Comparison of ENCODE assay signal across 8 cellular contexts in the genomic region with DNA sequence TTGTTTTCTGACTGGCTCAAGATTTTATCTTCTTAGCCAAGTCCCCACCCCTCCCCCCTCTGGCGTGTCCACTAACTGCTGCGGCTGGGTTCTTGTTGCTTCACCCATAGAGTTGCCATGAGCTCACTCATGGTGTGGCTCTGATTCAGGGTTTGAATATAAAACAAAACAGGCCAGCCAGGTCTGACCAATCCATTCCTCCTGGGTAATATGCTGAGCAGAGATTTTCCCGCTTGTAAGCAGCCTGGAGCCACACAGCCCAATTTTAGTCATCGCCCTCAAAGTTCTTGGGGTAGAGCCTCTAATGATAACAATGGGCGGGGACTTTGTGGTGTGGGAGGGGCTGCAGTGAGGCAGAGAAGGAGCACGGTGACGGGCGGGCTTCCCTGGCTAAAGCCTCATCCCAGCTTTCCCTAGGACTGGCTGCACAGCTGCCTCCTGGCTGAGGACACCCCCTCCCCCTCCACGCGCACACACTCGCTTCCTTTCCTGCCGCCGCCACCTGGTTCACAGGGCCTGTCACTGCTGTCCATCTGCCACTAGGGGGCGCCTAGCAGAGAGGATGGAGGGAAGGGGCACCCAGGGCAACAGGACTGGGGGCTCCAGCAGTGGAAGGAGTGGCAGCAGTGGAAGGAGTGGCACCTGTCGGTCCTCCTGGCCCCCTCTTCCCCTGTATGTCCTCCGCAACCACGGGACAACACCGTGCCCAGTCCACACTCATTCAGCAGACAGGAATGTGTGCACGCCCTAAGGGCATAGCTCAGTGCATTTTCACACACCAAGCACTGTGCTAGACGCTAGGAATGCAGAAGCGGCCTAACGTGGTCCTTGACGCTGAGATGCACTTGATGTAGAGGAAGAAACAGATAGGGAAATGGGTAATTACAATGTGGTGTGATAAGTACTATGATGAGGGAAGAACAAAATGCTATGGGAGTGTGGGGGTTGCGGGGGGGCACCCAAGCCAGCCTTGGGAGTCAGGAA. TPM values are rescaled to one million over a fixed set of nuclear protein-coding genes. Genes with fewer than 3 reads are reported as not detected.
A peak's percentile ranks its signal among the peaks of the same experiment; 100 is the strongest.
DNase-seq lines count a peak whose midpoint lies in the region; ATAC-seq and TF ChIP-seq lines count a peak whose summit lies in the region.

No MANE protein-coding gene starts in this region.

- H3K27me3 ChIP-seq in DOHH2 (ENCODE audit: control insufficient read depth, low read length) = no peaks in the 10 kb centered on the region
- H3K27me3 ChIP-seq in GM23338 (ENCODE audit: insufficient read depth) = no peaks in the 10 kb centered on the region
- peaks cover 0 to 83% (median 30%) of the 10 kb centered on the region in 45 donors for H3K27me3 ChIP-seq in dorsolateral prefrontal cortex
- H3K27me3 ChIP-seq in mesenchymal stem cell (ENCODE audit: control insufficient read depth in 1 of 2, insufficient read depth in 1 of 2, low read length in 2 of 2) = peaks cover 0 to 20% of the 10 kb centered on the region in 2 experiments

- H3K36me3 Mint-ChIP-seq in GM23338 (ENCODE audit: low read depth) = peaks cover 10% of the 10 kb centered on the region
- H3K36me3 Mint-ChIP-seq in activated CD4-positive, alpha-beta T cell treated with anti-CD3 and anti-CD28 coated beads, Interleukin-2, amount 10 ng/mL, durations not matched to agents 7 days and 5 days (ENCODE audit: low read depth) = peaks cover 9% of the 10 kb centered on the region

- peak overlapping the region; percentile 59 for H3K4me3 Mint-ChIP-seq in GM23338
- H3K4me3 Mint-ChIP-seq in activated CD4-positive, alpha-beta T cell treated with anti-CD3 and anti-CD28 coated beads, Interleukin-2, amount 10 ng/mL, durations not matched to agents 7 days and 5 days = no peak overlapping the region

- H2AFZ ChIP-seq in GM23338 (no peak overlapping the region), mesenchymal stem cell (ENCODE audit: low read depth, low read length) (no peak overlapping the region)

- H3K4ac ChIP-seq in mesenchymal stem cell (ENCODE audit: low read depth in 1 of 2, low read length in 2 of 2) = no peak overlapping the region

- no peak overlapping the region for H2AK5ac ChIP-seq in mesenchymal stem cell (ENCODE audit: low read length, severe bottlenecking)

- whole genome bisulfite sequencing in mesenchymal stem cell = 24% methylated on average over 11 of the region's 24 CpGs

- H3F3A ChIP-seq in DOHH2 (ENCODE audit: control insufficient read depth, insufficient read depth) (no peaks in the 10 kb centered on the region), GM23338 (replicated peaks; ENCODE audit: low read depth) (no peaks in the 10 kb centered on the region)

- no peak overlapping the region for H2BK5ac ChIP-seq in mesenchymal stem cell (ENCODE audit: low read depth, low read length, poor library complexity, severe bottlenecking)

- peaks cover 4% of the 10 kb centered on the region for H3K27me3 Mint-ChIP-seq in GM23338 (ENCODE audit: insufficient read depth, low read depth, poor library complexity)
- H3K27me3 Mint-ChIP-seq in activated CD4-positive, alpha-beta T cell treated with anti-CD3 and anti-CD28 coated beads, Interleukin-2, amount 10 ng/mL, durations not matched to agents 7 days and 5 days = no peaks in the 10 kb centered on the region

- no peaks in the 10 kb centered on the region; the same call in 2 of the 3 replicates for H3K9me3 Mint-ChIP-seq in GM23338
- H3K9me3 Mint-ChIP-seq in activated CD4-positive, alpha-beta T cell treated with anti-CD3 and anti-CD28 coated beads, Interleukin-2, amount 10 ng/mL, durations not matched to agents 7 days and 5 days = no peaks in the 10 kb centered on the region

- no peaks in the 10 kb centered on the region for H3K9me2 ChIP-seq in DOHH2 (replicated peaks; ENCODE audit: control insufficient read depth, low read length)
- no peaks in the 10 kb centered on the region for H3K9me2 ChIP-seq in GM23338 (ENCODE audit: insufficient read depth)

- H3K27ac ChIP-seq in DOHH2 (ENCODE audit: low read depth, low read length) (no peak overlapping the region), GM23338 (ENCODE audit: low read depth) (peak overlapping the region; percentile 81), dorsolateral prefrontal cortex (no peak overlapping the region), mesenchymal stem cell (ENCODE audit: low read length, poor library complexity, severe bottlenecking) (peak overlapping the region; percentile 37)

- peaks cover 1% of the 10 kb centered on the region for H3K36me3 ChIP-seq in DOHH2 (ENCODE audit: control insufficient read depth, low read length)
- no peaks in the 10 kb centered on the region for H3K36me3 ChIP-seq in GM23338 (ENCODE audit: insufficient read depth)
- H3K36me3 ChIP-seq in mesenchymal stem cell (ENCODE audit: control insufficient read depth in 1 of 2, insufficient read depth in 2 of 2, low read depth in 1 of 2, low read length in 2 of 2) = peaks cover 5 to 9% of the 10 kb centered on the region in 2 experiments

- no peak overlapping the region for H3K4me3 ChIP-seq in DOHH2 (ENCODE audit: low read length)
- no peak overlapping the region for H3K4me3 ChIP-seq in GM23338
- H3K4me3 ChIP-seq in dorsolateral prefrontal cortex = no peak overlapping the region
- peak overlapping the region in 1 of 2 experiments; percentile 57 for H3K4me3 ChIP-seq in mesenchymal stem cell (ENCODE audit: insufficient read depth in 1 of 2, low read depth in 1 of 2, low read length in 2 of 2)

- POLR2A ChIA-PET in activated CD4-positive, alpha-beta T cell treated with anti-CD3 and anti-CD28 coated beads, Interleukin-2, amount 10 ng/mL, durations not matched to agents 7 days and 5 days (lab: Charles Lee) = no interaction called here

- H3K4me2 ChIP-seq in DOHH2 (ENCODE audit: low read length) (peak overlapping the region; percentile 14; the same call in 1 of the 2 replicates), GM23338 (peak overlapping the region; percentile 52; the same call in 1 of the 2 replicates), mesenchymal stem cell (ENCODE audit: low read length, poor library complexity, severe bottlenecking) (peak overlapping the region; percentile 6)

- peak overlapping the region in 1 of 2 experiments; percentile 66 for H3K18ac ChIP-seq in mesenchymal stem cell (ENCODE audit: low read depth in 1 of 2, low read length in 2 of 2)

- H3K4me1 ChIP-seq in DOHH2 (ENCODE audit: control insufficient read depth, low read length) = peaks cover 11% of the 10 kb centered on the region
- no peaks in the 10 kb centered on the region for H3K4me1 ChIP-seq in GM23338 (ENCODE audit: insufficient read depth)
- peaks cover 9% of the 10 kb centered on the region for H3K4me1 ChIP-seq in mesenchymal stem cell (ENCODE audit: control insufficient read depth, insufficient read depth, low read depth, low read length)

- ATAC-seq in GM23338 (peak; percentile 97), HG03039 (IDR thresholded peaks at IDR 0.05; ENCODE audit: unreplicated experiment) (no peak)

- H3K79me1 ChIP-seq in mesenchymal stem cell (replicated peaks; ENCODE audit: low read length, poor library complexity, severe bottlenecking) = no peaks in the 10 kb centered on the region

- no peaks in the 10 kb centered on the region for H3K79me2 ChIP-seq in DOHH2 (ENCODE audit: control insufficient read depth, low read length)
- no peaks in the 10 kb centered on the region for H3K79me2 ChIP-seq in GM23338 (replicated peaks; ENCODE audit: insufficient read depth)

- H3K9me3 ChIP-seq in DOHH2 (ENCODE audit: control insufficient read depth, insufficient read depth, low read length) = no peaks in the 10 kb centered on the region
- H3K9me3 ChIP-seq in mesenchymal stem cell (ENCODE audit: control insufficient read depth, low read length) = no peaks in the 10 kb centered on the region

- H3K4me1 Mint-ChIP-seq in GM23338 = peaks cover 10% of the 10 kb centered on the region; the same call in 2 of the 3 replicates
- peaks cover 14% of the 10 kb centered on the region for H3K4me1 Mint-ChIP-seq in activated CD4-positive, alpha-beta T cell treated with anti-CD3 and anti-CD28 coated beads, Interleukin-2, amount 10 ng/mL, durations not matched to agents 7 days and 5 days

- H3K23ac ChIP-seq in mesenchymal stem cell (ENCODE audit: low read length in 2 of 2) = no peak overlapping the region

- CTCF ChIA-PET in activated CD4-positive, alpha-beta T cell treated with anti-CD3 and anti-CD28 coated beads, Interleukin-2, amount 10 ng/mL, durations not matched to agents 7 days and 5 days (lab: Charles Lee) = interaction anchor here (0.6 to 2.8 kb wide), 12 partner anchors 10 to 125 kb away, joined by 3 to 10 read pairs (median 4); partner anchors contain the start of gene NCBP2L

- peak; percentile 87 for TF ChIP-seq CTCF in DOHH2 (IDR thresholded peaks at IDR 0.05; ENCODE audit: low read depth, low read length, poor library complexity, severe bottlenecking)
- TF ChIP-seq CTCF in GM23338 (conservative IDR thresholded peaks at IDR 0.05; ENCODE audit: low read depth in 2 of 2) = peak; percentile 68 to 90
- peak in 54 of 56 donors; percentile 14 to 67 (median 57) for TF ChIP-seq CTCF in dorsolateral prefrontal cortex (IDR thresholded peaks at IDR 0.05 in 54 of 56, conservative IDR thresholded peaks at IDR 0.05 in 2 of 56; ENCODE audit: low read depth in 1 of 56, partially characterized antibody in 56 of 56)

- intact Hi-C loops in dorsolateral prefrontal cortex (cut with DNase I) = loop anchor here (5.0 to 10.0 kb wide), 2 partner anchors 122 to 240 kb away; partner anchors contain the start of genes NCBP2L (in 1 of the 2) and TSC22D3 (in 1 of the 2)

- H4K91ac ChIP-seq in mesenchymal stem cell (ENCODE audit: low read length) = no peak overlapping the region

- H4K20me1 ChIP-seq in DOHH2 (ENCODE audit: control insufficient read depth, insufficient read depth, low read depth, low read length) = no peaks in the 10 kb centered on the region
- no peaks in the 10 kb centered on the region for H4K20me1 ChIP-seq in GM23338 (replicated peaks; ENCODE audit: insufficient read depth)

- H3K9ac ChIP-seq in mesenchymal stem cell (ENCODE audit: low read length) = peak overlapping the region; percentile 72

- H2BK120ac ChIP-seq in mesenchymal stem cell (ENCODE audit: low read depth, low read length) = no peak overlapping the region

- no peak overlapping the region for H2BK15ac ChIP-seq in mesenchymal stem cell (ENCODE audit: low read depth, poor library complexity, severe bottlenecking)

- DNase-seq in GM23338 (ENCODE audit: low spot score) (peak; percentile 90), NCI-H2029 treated with DMSO at 0.1 percent for 48 hours (lab: John Stamatoyannopoulos, UW) (peak; percentile 6), dorsolateral prefrontal cortex (peak in 1 of 10 donors; percentile 32), mesenchymal stem cell (peak; percentile 94)
- peak; percentile 70 for DNase-seq in activated CD4-positive, alpha-beta T cell treated with anti-CD3 and anti-CD28 coated beads, Interleukin-2, amount 10 ng/mL, durations not matched to agents 7 days and 5 days
- DNase-seq in stimulated activated naive CD4-positive, alpha-beta T cell treated with Interleukin-2 at 50 U/mL for 16 hours (lab: John Stamatoyannopoulos, UW) = peak; percentile 55

- H2BK12ac ChIP-seq in mesenchymal stem cell (ENCODE audit: low read length in 2 of 2) = no peak overlapping the region

- peak overlapping the region; percentile 93 for H3K27ac Mint-ChIP-seq in GM23338
- peak overlapping the region; percentile 73 for H3K27ac Mint-ChIP-seq in activated CD4-positive, alpha-beta T cell treated with anti-CD3 and anti-CD28 coated beads, Interleukin-2, amount 10 ng/mL, durations not matched to agents 7 days and 5 days

- H4K8ac ChIP-seq in mesenchymal stem cell (ENCODE audit: low read length) = no peak overlapping the region

- H3K14ac ChIP-seq in mesenchymal stem cell (ENCODE audit: low read length in 2 of 2) = no peak overlapping the region

RNA-seq across cellular contexts. Expression of gene PRPS1, which starts 26.8 kb away (rescaled TPM):
- total RNA-seq in GM23338 (2014; rRNA removed; shearing (Covaris generic)) = 149 and 189 TPM in 2 replicates
- polyA plus RNA-seq in GM23338 (2016; fragmentation: Nextera tagmentation; extraction: Ambion mirVana) = 91.1 and 93.6 TPM in 2 replicates
- total RNA-seq in activated CD4-positive, alpha-beta T cell treated with anti-CD3 and anti-CD28 coated beads, Interleukin-2, amount 10 ng/mL, durations not matched to agents 7 days and 5 days = 10 to 100 TPM; 68.9 to 73.4 TPM
- 10 to 100 TPM; 23.4 to 69.9 (median 44.7) TPM for total RNA-seq in dorsolateral prefrontal cortex
- 31.3 TPM for polyA plus RNA-seq in mesenchymal stem cell (2013, experiment 1 of 2)
- 32.9 TPM for polyA plus RNA-seq in mesenchymal stem cell (2013, experiment 2 of 2)

Comparison
In these comparisons a context has a peak if more than half of its experiments do, and no peak if none do; other contexts are left out.
1. H3K27ac ChIP-seq: peak in GM23338 (single experiment) and mesenchymal stem cell (single experiment); none in DOHH2 (single experiment) and dorsolateral prefrontal cortex (0 of 59).
2. Peak in every context shown above with its lines, with median percentiles within 50 percentile points of each other: H3K4me2 ChIP-seq and CTCF ChIP-seq.